In the genomic region with DNA sequence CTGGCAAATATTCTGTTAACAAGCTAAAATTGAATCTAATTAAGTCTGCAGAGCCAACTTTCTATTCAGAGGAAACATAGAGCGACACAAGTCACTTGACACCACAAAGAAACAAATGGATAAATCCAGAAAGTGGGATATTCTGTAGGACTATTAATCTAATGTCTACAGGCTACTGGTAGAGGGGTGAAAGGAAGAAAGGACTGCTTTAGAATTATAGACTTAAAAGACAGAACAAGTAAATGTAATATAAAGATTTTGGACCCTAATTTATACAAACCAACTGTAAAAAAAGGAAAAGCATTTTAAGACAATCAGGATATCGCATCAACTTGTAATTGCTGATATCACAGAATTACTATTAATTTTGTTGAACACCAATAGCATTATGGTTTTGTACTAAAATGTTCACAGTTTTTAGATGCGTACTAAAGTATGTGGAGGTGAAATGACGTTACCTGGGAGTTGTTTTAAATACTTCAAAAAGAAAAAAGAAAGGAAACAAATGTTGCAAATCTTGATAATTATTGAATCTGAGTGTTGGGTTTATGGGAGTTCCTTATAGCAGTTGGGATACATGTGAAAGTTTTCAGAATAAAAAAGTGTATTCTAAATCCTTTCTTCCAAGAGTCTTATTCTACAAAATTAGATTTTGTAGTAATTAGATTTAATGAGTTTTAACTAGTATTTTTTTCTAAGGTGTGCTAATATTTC, we compare ENCODE assay signal across 14 cellular contexts.
DNase-seq lines count a peak whose midpoint lies in the region; ATAC-seq, FAIRE-seq and TF ChIP-seq lines count a peak whose summit lies in the region.
"Had no signal": no experiment of that assay in that cellular context is flagged by ENCODE, and none has a peak within 500 bp of the region (broad histone marks: within the 10 kb centered on the region; RNA-seq: fewer than 3 reads in every experiment).

No MANE protein-coding gene starts in this region.

- H3K4me2 ChIP-seq in keratinocyte (ENCODE audit: control insufficient read depth, extremely low read depth, insufficient read depth, low read depth, low read length), result peak overlapping the region; percentile 93

- H3K9me3 ChIP-seq in heart right ventricle, result no peaks in the 10 kb centered on the region
- H3K9me3 ChIP-seq in SJSA1 (replicated peaks), result no peaks in the 10 kb centered on the region
- no peaks in the 10 kb centered on the region for H3K9me3 ChIP-seq in keratinocyte (ENCODE audit: control insufficient read depth, low read depth, low read length)
- H3K9me3 ChIP-seq in thoracic aorta, result no peaks in the 10 kb centered on the region
- H3K9me3 ChIP-seq: HAP-1 had no signal

- WGBS in heart right ventricle, 2 donors, result 97 to 100% methylated on average over 4 of the region's 4 CpGs

- no peaks in the 10 kb centered on the region for H4K20me1 ChIP-seq in keratinocyte (ENCODE audit: control insufficient read depth, extremely low read depth, insufficient read depth, low read length)

- H3K79me2 ChIP-seq in keratinocyte (ENCODE audit: control insufficient read depth, insufficient read depth, low read length), result no peaks in the 10 kb centered on the region

- ATAC-seq in heart right ventricle (no peak), left ventricle myocardium superior (no peak), thoracic aorta (ENCODE audit: insufficient number of reproducible peaks, low FRiP score, low read depth) (no peak), HG03196 (IDR thresholded peaks at IDR 0.05; ENCODE audit: unreplicated experiment) (no peak)

- DNase-seq in heart right ventricle, result no peak
- no peak for DNase-seq in left ventricle myocardium superior
- DNase-seq in SJSA1 (ENCODE audit: low read depth in 1 of 2, low spot score in 2 of 2), result no peak
- DNase-seq in keratinocyte (ENCODE audit: low read depth, low spot score), result no peak
- DNase-seq in thoracic aorta (ENCODE audit: low spot score), result no peak
- DNase-seq in NCI-H1105 (lab: John Stamatoyannopoulos, UW), result no peak
- DNase-seq in NCI-H2196 treated with DMSO at 0.1 percent for 48 hours (lab: John Stamatoyannopoulos, UW; ENCODE audit: unreplicated experiment), result no peak
- DNase-seq: activated CD4-positive, alpha-beta T cell treated with anti-CD3 and anti-CD28 coated beads for 4 hours; activated T-cell treated with anti-CD3 and anti-CD28 coated beads for 4 hours; NCI-H2171; SHP77; T1000 had no signal

- dilution Hi-C loops in keratinocyte (cut with MboI; ENCODE audit: extremely low pct_ligation_motif_present, low sequenced_read_pairs), result no loop called here

- H3K9me1 ChIP-seq in keratinocyte (ENCODE audit: control insufficient read depth, extremely low read depth, insufficient read depth, low read length), result no peaks in the 10 kb centered on the region

- H3K4me3 ChIP-seq in heart right ventricle (no peak overlapping the region), SJSA1 (no peak overlapping the region), keratinocyte (ENCODE audit: control insufficient read depth in 2 of 3, extremely low read depth in 1 of 3, insufficient read depth in 2 of 3, low read depth in 1 of 3, low read length in 3 of 3) (peak overlapping the region in 1 of 3 experiments; percentile 18), thoracic aorta (no peak overlapping the region)
- H3K4me3 ChIP-seq: HAP-1 had no signal

- no peak overlapping the region for H3K9ac ChIP-seq in keratinocyte (ENCODE audit: control insufficient read depth, extremely low read depth, insufficient read depth, low read length)

- no peaks in the 10 kb centered on the region for H3K27me3 ChIP-seq in heart right ventricle
- no peaks in the 10 kb centered on the region for H3K27me3 ChIP-seq in SJSA1 (replicated peaks)
- no peaks in the 10 kb centered on the region for H3K27me3 ChIP-seq in keratinocyte (ENCODE audit: control insufficient read depth, extremely low read depth, insufficient read depth, low read length)
- H3K27me3 ChIP-seq in thoracic aorta (replicated peaks; ENCODE audit: insufficient read depth), result no peaks in the 10 kb centered on the region

- no peak overlapping the region for H2AFZ ChIP-seq in keratinocyte (ENCODE audit: control insufficient read depth, low read length)

- peak overlapping the region in 9 of 10 donors; percentile 41 to 85 (median 72) for H3K27ac ChIP-seq in heart right ventricle
- peak overlapping the region; percentile 85 for H3K27ac ChIP-seq in SJSA1
- H3K27ac ChIP-seq in keratinocyte (ENCODE audit: control insufficient read depth, insufficient read depth, low read length), result peak overlapping the region; percentile 85
- H3K27ac ChIP-seq in thoracic aorta, result peak overlapping the region; percentile 38 to 71

- peaks cover 5 to 76% (median 47%) of the 10 kb centered on the region in 9 donors for H3K4me1 ChIP-seq in heart right ventricle
- H3K4me1 ChIP-seq in SJSA1 (replicated peaks), result peaks cover 40% of the 10 kb centered on the region
- peaks cover 49% of the 10 kb centered on the region for H3K4me1 ChIP-seq in keratinocyte (ENCODE audit: control insufficient read depth, extremely low read depth, insufficient read depth, low read length)
- H3K4me1 ChIP-seq in thoracic aorta (ENCODE audit: control insufficient read depth in 1 of 2, low read depth in 2 of 2), result peaks cover 22 to 40% of the 10 kb centered on the region in 2 donors
- H3K4me1 ChIP-seq: HAP-1 had no signal

- TF ChIP-seq CTCF in heart right ventricle (IDR thresholded peaks at IDR 0.05) (no peak), keratinocyte (optimal IDR thresholded peaks at IDR 0.05 in 1 of 3, IDR thresholded peaks at IDR 0.05 in 1 of 3, conservative IDR thresholded peaks at IDR 0.05 in 1 of 3; ENCODE audit: extremely low read depth in 1 of 3, insufficient read depth in 2 of 3, low read length in 3 of 3) (no peak), thoracic aorta (IDR thresholded peaks at IDR 0.05) (no peak)

- no peak for FAIRE-seq in keratinocyte (lab: Jason Lieb, UNC)

- intact Hi-C loops in heart right ventricle (cut with DNase I), result loop anchor here in 5 of 10 donors (5.0 to 10.0 kb wide), 6 partner anchors 47 to 300 kb away; a partner anchor contains a TSS
- intact Hi-C loops in left ventricle myocardium superior (cut with micrococcal nuclease), result loop anchor here (10.0 kb wide), 1 partner anchor 230 kb away; no protein-coding TSS in a partner anchor

- H3K36me3 ChIP-seq in heart right ventricle (no peaks in the 10 kb centered on the region), SJSA1 (peaks cover 10% of the 10 kb centered on the region), keratinocyte (ENCODE audit: control insufficient read depth in 2 of 2, extremely low read depth in 1 of 2, insufficient read depth in 2 of 2, low read length in 2 of 2) (no peaks in the 10 kb centered on the region), thoracic aorta (no peaks in the 10 kb centered on the region)
- H3K36me3 ChIP-seq: HAP-1 had no signal
